In genomic region chr2:186559848-186560247, GRCh38 we compare ENCODE assay signal across 13 cellular contexts.
DNase-seq lines count a peak whose midpoint lies in the region; ATAC-seq and FAIRE-seq lines count a peak whose summit lies in the region.
"Had no signal": no experiment of that assay in that cellular context is flagged by ENCODE, and none has a peak within 500 bp of the region (broad histone marks: within the 10 kb centered on the region; RNA-seq: fewer than 3 reads in every experiment).

No MANE protein-coding gene starts in this region.

- ATAC-seq in GM18861 (IDR thresholded peaks at IDR 0.05; ENCODE audit: unreplicated experiment) (peak; percentile 90), GM21515 (IDR thresholded peaks at IDR 0.05; ENCODE audit: unreplicated experiment) (peak; percentile 87), HG03039 (IDR thresholded peaks at IDR 0.05; ENCODE audit: unreplicated experiment) (peak; percentile 74)

- DNase-seq in RCC 7860 (ENCODE audit: low spot score) (no peak), DMS79 (lab: John Stamatoyannopoulos, UW) (no peak), COR-L47 (lab: John Stamatoyannopoulos, UW) (no peak), NCI-H187 treated with DMSO at 0.1 percent for 48 hours (lab: John Stamatoyannopoulos, UW) (no peak), NCI-H2227 treated with DMSO at 0.1 percent for 48 hours (lab: John Stamatoyannopoulos, UW) (no peak)
- DNase-seq: activated CD4-positive, alpha-beta T cell treated with anti-CD3 and anti-CD28 coated beads, Interleukin-2, amount 50 U/mL, for 4 hours; head of caudate nucleus; MG63; NCI-H345; Peyer's patch had no signal

- FAIRE-seq in RCC 7860 (lab: Jason Lieb, UNC), result peak; percentile 53
